ENCODE assay signal across 11 cellular contexts in genomic region chr14:25464772-25465171, GRCh38.
"Had no signal": no experiment of that assay in that cellular context is flagged by ENCODE, and none has a peak within 500 bp of the region (broad histone marks: within the 10 kb centered on the region; RNA-seq: fewer than 3 reads in every experiment).

No MANE protein-coding gene starts in this region.

- FAIRE-seq: H1, H54 had no signal

- DNase-seq: GM23248, GOT3, H7, H9, HCEC 1CT, HFFc6 had no signal

- H3K4me2 ChIP-seq: GM23338 had no signal

- H3K9me3 ChIP-seq: HAP-1 had no signal

- H3K4me1 ChIP-seq: HAP-1 had no signal

- H3K4me3 ChIP-seq: GM23248, GM23338, HAP-1 had no signal

- H3K27ac ChIP-seq: GM23248 had no signal

- H2AFZ ChIP-seq: GM23248, GM23338 had no signal

- H3K9ac ChIP-seq: GM23248 had no signal

- H3K36me3 ChIP-seq: HAP-1 had no signal

- ATAC-seq: GM23338, HCT116 had no signal
